ENCODE assay signal across 1 cellular context in genomic region chr4:113112341-113112978, GRCh38.
TF ChIP-seq lines count a peak whose summit lies in the region.

No MANE protein-coding gene starts in this region.

TF ChIP-seq in H1, 55 proteins besides CTCF, POLR2A, EP300 and RAD21:
- TF ChIP-seq SAP30 (IDR thresholded peaks at IDR 0.05; ENCODE audit: insufficient read depth, insufficient replicate concordance, low read length) (no peak), CHD2 (IDR thresholded peaks at IDR 0.05; ENCODE audit: low read length) (no peak), SUZ12 (IDR thresholded peaks at IDR 0.05; ENCODE audit: low read length) (no peak), TBP (IDR thresholded peaks at IDR 0.05; ENCODE audit: low read depth, low read length) (no peak), JUND (IDR thresholded peaks at IDR 0.05; ENCODE audit: low read length) (no peak)
- TF ChIP-seq, protein P1, sequence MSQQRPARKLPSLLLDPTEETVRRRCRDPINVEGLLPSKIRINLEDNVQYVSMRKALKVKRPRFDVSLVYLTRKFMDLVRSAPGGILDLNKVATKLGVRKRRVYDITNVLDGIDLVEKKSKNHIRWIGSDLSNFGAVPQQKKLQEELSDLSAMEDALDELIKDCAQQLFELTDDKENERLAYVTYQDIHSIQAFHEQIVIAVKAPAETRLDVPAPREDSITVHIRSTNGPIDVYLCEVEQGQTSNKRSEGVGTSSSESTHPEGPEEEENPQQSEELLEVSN (IDR thresholded peaks at IDR 0.05) = no peak
